Comparison of ENCODE assay signal across 8 cellular contexts in the genomic region with DNA sequence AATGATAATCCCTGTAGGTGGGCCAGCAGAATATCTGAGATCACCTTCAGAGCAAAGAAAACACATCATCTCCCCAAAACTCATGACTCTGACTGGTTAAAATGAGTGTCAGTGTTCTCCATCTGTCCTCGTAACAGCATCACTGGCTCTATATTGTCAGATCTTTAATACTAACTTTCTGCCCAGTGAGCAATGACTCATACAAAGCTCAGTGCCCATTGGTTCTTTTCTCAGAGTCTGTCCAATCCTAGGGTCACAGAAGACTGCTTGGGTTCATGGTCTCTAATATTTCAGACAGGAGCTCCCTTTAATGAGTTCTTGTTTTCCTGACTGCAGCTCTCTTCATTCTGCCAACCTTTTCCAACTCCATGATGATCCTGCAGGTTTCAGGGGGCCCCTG. TPM values are rescaled to one million over a fixed set of nuclear protein-coding genes. Genes with fewer than 3 reads are reported as not detected.
A peak's percentile ranks its signal among the peaks of the same experiment; 100 is the strongest.
DNase-seq lines count a peak whose midpoint lies in the region; FAIRE-seq and TF ChIP-seq lines count a peak whose summit lies in the region.

No MANE protein-coding gene starts in this region.

- intact Hi-C loops in activated T-helper 2 cell treated with anti-CD3 and anti-CD28 coated beads, Interferon-gamma antibody, Interleukin-2, Interleukin-4, amounts not matched to agents 10 μg/mL and 5 μg/mL and 100 μg/mL, durations not matched to agents 14 hours and 24 hours and 36 hours (cut with micrococcal nuclease) = no loop called here

- H3K36me3 ChIP-seq in cardiac muscle cell (no peaks in the 10 kb centered on the region), right atrium auricular region (no peaks in the 10 kb centered on the region), bronchial epithelial cell (ENCODE audit: control insufficient read depth, insufficient read depth, low read length) (no peaks in the 10 kb centered on the region), BE2C (no peaks in the 10 kb centered on the region)

- H3K4me1 ChIP-seq in cardiac muscle cell (ENCODE audit: low read depth) = no peaks in the 10 kb centered on the region
- peaks cover 0 to 8% of the 10 kb centered on the region in 2 donors for H3K4me1 ChIP-seq in right atrium auricular region
- no peaks in the 10 kb centered on the region for H3K4me1 ChIP-seq in BE2C

- H3K27me3 Mint-ChIP-seq in activated T-helper 2 cell treated with anti-CD3 and anti-CD28 coated beads, Interferon-gamma antibody, Interleukin-2, Interleukin-4, amounts not matched to agents 10 μg/mL and 5 μg/mL and 100 μg/mL, durations not matched to agents 14 hours and 24 hours and 36 hours (ENCODE audit: low read depth) = peaks cover 74% of the 10 kb centered on the region

- no peak overlapping the region for H3K4me3 ChIP-seq in cardiac muscle cell
- H3K4me3 ChIP-seq in right atrium auricular region = no peak overlapping the region
- H3K4me3 ChIP-seq in bronchial epithelial cell (ENCODE audit: low read depth, low read length) = no peak overlapping the region
- H3K4me3 ChIP-seq in BE2C (ENCODE audit: low read depth, low read length) = no peak overlapping the region

- peaks cover 3% of the 10 kb centered on the region for H3K4me1 Mint-ChIP-seq in activated T-helper 2 cell treated with anti-CD3 and anti-CD28 coated beads, Interferon-gamma antibody, Interleukin-2, Interleukin-4, amounts not matched to agents 10 μg/mL and 5 μg/mL and 100 μg/mL, durations not matched to agents 14 hours and 24 hours and 36 hours (ENCODE audit: low read depth)

- no peak overlapping the region for H3K27ac ChIP-seq in cardiac muscle cell
- H3K27ac ChIP-seq in right atrium auricular region = no peak overlapping the region

- H3K9me3 Mint-ChIP-seq in activated T-helper 2 cell treated with anti-CD3 and anti-CD28 coated beads, Interferon-gamma antibody, Interleukin-2, Interleukin-4, amounts not matched to agents 10 μg/mL and 5 μg/mL and 100 μg/mL, durations not matched to agents 14 hours and 24 hours and 36 hours = no peaks in the 10 kb centered on the region

- H3K9me3 ChIP-seq in cardiac muscle cell (ENCODE audit: low read depth) = no peaks in the 10 kb centered on the region
- H3K9me3 ChIP-seq in right atrium auricular region = no peaks in the 10 kb centered on the region
- H3K9me3 ChIP-seq in BE2C = no peaks in the 10 kb centered on the region

- H3K36me3 Mint-ChIP-seq in activated T-helper 2 cell treated with anti-CD3 and anti-CD28 coated beads, Interferon-gamma antibody, Interleukin-2, Interleukin-4, amounts not matched to agents 10 μg/mL and 5 μg/mL and 100 μg/mL, durations not matched to agents 14 hours and 24 hours and 36 hours (ENCODE audit: low read depth) = no peaks in the 10 kb centered on the region

- H3K27me3 ChIP-seq in cardiac muscle cell = peaks cover 55% of the 10 kb centered on the region
- peaks cover 2 to 11% of the 10 kb centered on the region in 2 donors for H3K27me3 ChIP-seq in right atrium auricular region
- H3K27me3 ChIP-seq in bronchial epithelial cell (ENCODE audit: control insufficient read depth, insufficient read depth, low read length) = peaks cover 12% of the 10 kb centered on the region
- H3K27me3 ChIP-seq in BE2C = peaks cover 40% of the 10 kb centered on the region

- TF ChIP-seq CTCF in cardiac muscle cell (IDR thresholded peaks at IDR 0.05; ENCODE audit: low read depth, low read length) (no peak), right atrium auricular region (IDR thresholded peaks at IDR 0.05) (no peak), bronchial epithelial cell (IDR thresholded peaks at IDR 0.05; ENCODE audit: insufficient read depth, low read length, severe bottlenecking) (no peak), BE2C (IDR thresholded peaks at IDR 0.05; ENCODE audit: low read depth, low read length) (no peak)

- POLR2A ChIA-PET in HEK293T (lab: Yijun Ruan, JAX) = no interaction called here

- CTCF ChIA-PET in HEK293T (lab: Yijun Ruan, JAX) = interaction anchor here (0.7 to 1.2 kb wide), 2 partner anchors 101 to 179 kb away, joined by 3 read pairs; no protein-coding TSS in a partner anchor

- no peak for FAIRE-seq in bronchial epithelial cell (lab: Jason Lieb, UNC)

- H3K4me3 Mint-ChIP-seq in activated T-helper 2 cell treated with anti-CD3 and anti-CD28 coated beads, Interferon-gamma antibody, Interleukin-2, Interleukin-4, amounts not matched to agents 10 μg/mL and 5 μg/mL and 100 μg/mL, durations not matched to agents 14 hours and 24 hours and 36 hours (ENCODE audit: low read depth) = no peak overlapping the region

- DNase-seq in cardiac muscle cell (ENCODE audit: low read depth in 1 of 2, low spot score in 1 of 2) = peak; percentile 72 to 77
- DNase-seq in right atrium auricular region (ENCODE audit: low spot score) = no peak
- DNase-seq in HEK293T (ENCODE audit: extremely low spot score) = peak; percentile 63
- peak; percentile 68 for DNase-seq in MV-4-11 (lab: John Stamatoyannopoulos, UW)
- DNase-seq in bronchial epithelial cell (ENCODE audit: low read depth) = peak; percentile 72
- peak; percentile 64 to 66 for DNase-seq in lung microvascular endothelial cell (ENCODE audit: low read depth in 2 of 2)
- no peak for DNase-seq in BE2C
- no peak for DNase-seq in activated T-helper 2 cell treated with anti-CD3 and anti-CD28 coated beads, Interferon-gamma antibody, Interleukin-2, Interleukin-4, amounts not matched to agents 10 μg/mL and 5 μg/mL and 100 μg/mL, durations not matched to agents 14 hours and 24 hours and 36 hours (ENCODE audit: low spot score)

- no peak overlapping the region for H3K27ac Mint-ChIP-seq in activated T-helper 2 cell treated with anti-CD3 and anti-CD28 coated beads, Interferon-gamma antibody, Interleukin-2, Interleukin-4, amounts not matched to agents 10 μg/mL and 5 μg/mL and 100 μg/mL, durations not matched to agents 14 hours and 24 hours and 36 hours

TF ChIP-seq in HEK293T, 16 proteins besides CTCF, POLR2A, EP300 and RAD21:
- TF ChIP-seq FOXK2 (IDR thresholded peaks at IDR 0.05) = no peak
- TF ChIP-seq FOXA1 (IDR thresholded peaks at IDR 0.05) = no peak
- no peak for TF ChIP-seq SUZ12 (IDR thresholded peaks at IDR 0.05)
- TF ChIP-seq ZNF384 (IDR thresholded peaks at IDR 0.05) = no peak
- TF ChIP-seq L3MBTL2 (conservative IDR thresholded peaks at IDR 0.05) = no peak
- TF ChIP-seq CTBP1 (IDR thresholded peaks at IDR 0.05; ENCODE audit: borderline replicate concordance) = no peak
- TF ChIP-seq, protein P1, sequence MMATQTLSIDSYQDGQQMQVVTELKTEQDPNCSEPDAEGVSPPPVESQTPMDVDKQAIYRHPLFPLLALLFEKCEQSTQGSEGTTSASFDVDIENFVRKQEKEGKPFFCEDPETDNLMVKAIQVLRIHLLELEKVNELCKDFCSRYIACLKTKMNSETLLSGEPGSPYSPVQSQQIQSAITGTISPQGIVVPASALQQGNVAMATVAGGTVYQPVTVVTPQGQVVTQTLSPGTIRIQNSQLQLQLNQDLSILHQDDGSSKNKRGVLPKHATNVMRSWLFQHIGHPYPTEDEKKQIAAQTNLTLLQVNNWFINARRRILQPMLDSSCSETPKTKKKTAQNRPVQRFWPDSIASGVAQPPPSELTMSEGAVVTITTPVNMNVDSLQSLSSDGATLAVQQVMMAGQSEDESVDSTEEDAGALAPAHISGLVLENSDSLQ (IDR thresholded peaks at IDR 0.05) = no peak
- no peak for TF ChIP-seq ELF4 (IDR thresholded peaks at IDR 0.05)
- TF ChIP-seq BHLHE40 (IDR thresholded peaks at IDR 0.05; ENCODE audit: borderline replicate concordance) = no peak
- no peak for TF ChIP-seq ARNT (IDR thresholded peaks at IDR 0.05)
- TF ChIP-seq HDGF (IDR thresholded peaks at IDR 0.05; ENCODE audit: borderline replicate concordance) = no peak
- no peak for TF ChIP-seq NFRKB (IDR thresholded peaks at IDR 0.05)
- TF ChIP-seq FOXM1 (IDR thresholded peaks at IDR 0.05; ENCODE audit: borderline replicate concordance) = no peak
- no peak for TF ChIP-seq LEF1 (IDR thresholded peaks at IDR 0.05; ENCODE audit: borderline replicate concordance)
- TF ChIP-seq TARDBP (IDR thresholded peaks at IDR 0.05) = no peak
- no peak for TF ChIP-seq SP1 (IDR thresholded peaks at IDR 0.05)

RNA-seq across cellular contexts. Expression of gene HLA-DPB1, which starts 36.4 kb away (rescaled TPM):
- total RNA-seq in cardiac muscle cell (14.3 and 26.1 TPM in 2 replicates), right atrium auricular region (10 to 100 TPM; 22.0 to 76.7 TPM), bronchial epithelial cell (0.53 TPM in 1 of 2 replicates, not detected in the other), lung microvascular endothelial cell (7.3 and 12.2 TPM in 2 replicates)
- polyA plus RNA-seq in cardiac muscle cell = 8.6 and 11.1 TPM in 2 replicates
- polyA plus RNA-seq in BE2C (2012; ENCODE audit: insufficient read depth, insufficient read length, low read depth) = 1.5 TPM
- total RNA-seq in activated T-helper 2 cell treated with anti-CD3 and anti-CD28 coated beads, Interferon-gamma antibody, Interleukin-2, Interleukin-4, amounts not matched to agents 10 μg/mL and 5 μg/mL and 100 μg/mL, durations not matched to agents 14 hours and 24 hours and 36 hours = 11.8 and 12.6 TPM in 2 replicates

RNA-seq across cellular contexts. Expression of gene HLA-DPA1, which starts 38.7 kb away (rescaled TPM):
- total RNA-seq in cardiac muscle cell (0.21 and 1.1 TPM in 2 replicates), right atrium auricular region (10 to 100 TPM; 13.1 to 60.5 TPM), bronchial epithelial cell (0.26 and 1.1 TPM in 2 replicates), lung microvascular endothelial cell (3.0 and 10.5 TPM in 2 replicates)
- polyA plus RNA-seq in cardiac muscle cell = 1.2 and 1.9 TPM in 2 replicates
- not detected for polyA plus RNA-seq in BE2C (2012; ENCODE audit: insufficient read depth, insufficient read length, low read depth)
- total RNA-seq in activated T-helper 2 cell treated with anti-CD3 and anti-CD28 coated beads, Interferon-gamma antibody, Interleukin-2, Interleukin-4, amounts not matched to agents 10 μg/mL and 5 μg/mL and 100 μg/mL, durations not matched to agents 14 hours and 24 hours and 36 hours = 57.1 and 58.9 TPM in 2 replicates

Comparison
In these comparisons a context has a peak if more than half of its experiments do, and no peak if none do; other contexts are left out.
1. DNase-seq: peak in cardiac muscle cell (2 of 2), HEK293T (single experiment), MV-4-11 (single experiment), bronchial epithelial cell (single experiment) and lung microvascular endothelial cell (2 of 2); none in right atrium auricular region (single experiment), BE2C (single experiment) and activated T-helper 2 cell treated with anti-CD3 and anti-CD28 coated beads, Interferon-gamma antibody, Interleukin-2, Interleukin-4, amounts not matched to agents 10 μg/mL and 5 μg/mL and 100 μg/mL, durations not matched to agents 14 hours and 24 hours and 36 hours (single experiment).